In the genomic region with DNA sequence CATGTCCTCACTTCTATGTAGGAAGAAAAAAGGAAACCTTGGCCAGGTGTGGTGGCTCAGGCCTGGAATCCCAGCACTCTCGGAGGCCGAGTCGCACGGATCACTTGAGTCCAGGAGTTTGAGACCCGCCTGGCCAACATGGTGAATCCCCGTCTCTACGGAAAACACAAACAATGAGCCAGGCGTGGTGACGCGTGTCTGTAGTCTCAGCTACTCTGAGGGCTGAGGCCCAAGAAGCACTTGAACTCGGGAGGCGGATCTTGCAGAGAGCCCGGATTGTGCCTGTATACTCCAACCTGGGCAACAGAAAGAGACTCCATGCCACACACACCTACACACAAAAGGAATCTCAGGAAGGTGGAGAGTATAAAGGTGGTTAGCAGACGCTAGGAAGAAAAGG, we compare ENCODE assay signal across 17 cellular contexts. TPM values are rescaled to one million over a fixed set of nuclear protein-coding genes. Genes with fewer than 3 reads are reported as not detected.
"Had no signal": no experiment of that assay in that cellular context is flagged by ENCODE, and none has a peak within 500 bp of the region (broad histone marks: within the 10 kb centered on the region; RNA-seq: fewer than 3 reads in every experiment).

No MANE protein-coding gene starts in this region.

RNA-seq across cellular contexts. Expression of a gene that starts 39.9 kb away (rescaled TPM):
- total RNA-seq: activated B cell treated with CpG ODN at 0.5 μM for 24 hours; activated CD4-positive, alpha-beta memory T cell treated with anti-CD3 and anti-CD28 coated beads for 36 hours; activated CD4-positive, alpha-beta T cell treated with anti-CD3 and anti-CD28 coated beads, Interleukin-2, amount 10 ng/mL, durations not matched to agents 24 days and 14 days; activated CD8-positive, alpha-beta memory T cell treated with anti-CD3 and anti-CD28 coated beads for 36 hours; activated CD8-positive, alpha-beta T cell treated with anti-CD3 and anti-CD28 coated beads for 36 hours; activated naive CD4-positive, alpha-beta T cell treated with anti-CD3 and anti-CD28 coated beads for 36 hours; activated naive CD4-positive, alpha-beta T cell treated with anti-CD3 and anti-CD28 coated beads, Interleukin-2, amount 50 U/mL, for 72 hours; activated naive CD8-positive, alpha-beta T cell treated with anti-CD3 and anti-CD28 coated beads for 36 hours; activated T-cell treated with anti-CD3 and anti-CD28 coated beads, Interleukin-2, amount 50 U/mL, for 4 hours; activated T-cell treated with anti-CD3 and anti-CD28 coated beads, Interleukin-2, amount 50 U/mL, for 72 hours; activated T-helper 1 cell treated with anti-CD3 and anti-CD28 coated beads, Interleukin-12 subunit alpha, Interleukin-12 subunit beta, Interleukin-2, Interleukin-4 antibody, amounts not matched to agents 30 ng/mL and 10 ng/mL and 1 ng/mL, durations not matched to agents 14 hours and 24 hours and 36 hours; activated T-helper 17 cell treated with anti-CD3 and anti-CD28 coated beads, Interleukin-2, amount 50 U/mL, for 72 hours; adrenal gland; aorta; astrocyte; body of pancreas; breast epithelium had no signal
- polyA plus RNA-seq: adrenal gland, aorta had no signal

RNA-seq across cellular contexts. Expression of a gene that starts 57.2 kb away (rescaled TPM):
- total RNA-seq: activated CD4-positive, alpha-beta memory T cell treated with anti-CD3 and anti-CD28 coated beads for 36 hours; activated CD4-positive, alpha-beta T cell treated with anti-CD3 and anti-CD28 coated beads, Interleukin-2, amount 10 ng/mL, durations not matched to agents 24 days and 14 days; activated CD8-positive, alpha-beta memory T cell treated with anti-CD3 and anti-CD28 coated beads for 36 hours; activated CD8-positive, alpha-beta T cell treated with anti-CD3 and anti-CD28 coated beads for 36 hours; activated naive CD4-positive, alpha-beta T cell treated with anti-CD3 and anti-CD28 coated beads for 36 hours; activated naive CD4-positive, alpha-beta T cell treated with anti-CD3 and anti-CD28 coated beads, Interleukin-2, amount 50 U/mL, for 72 hours; activated naive CD8-positive, alpha-beta T cell treated with anti-CD3 and anti-CD28 coated beads for 36 hours; activated T-cell treated with anti-CD3 and anti-CD28 coated beads, Interleukin-2, amount 50 U/mL, for 4 hours; activated T-cell treated with anti-CD3 and anti-CD28 coated beads, Interleukin-2, amount 50 U/mL, for 72 hours; activated T-helper 1 cell treated with anti-CD3 and anti-CD28 coated beads, Interleukin-12 subunit alpha, Interleukin-12 subunit beta, Interleukin-2, Interleukin-4 antibody, amounts not matched to agents 30 ng/mL and 10 ng/mL and 1 ng/mL, durations not matched to agents 14 hours and 24 hours and 36 hours; activated T-helper 17 cell treated with anti-CD3 and anti-CD28 coated beads, Interleukin-2, amount 50 U/mL, for 72 hours; adrenal gland; aorta; astrocyte; body of pancreas; breast epithelium had no signal
